ENCODE assay signal across 8 cellular contexts in genomic region chr10:119268871-119269506, GRCh38.
DNase-seq lines count a peak whose midpoint lies in the region; ATAC-seq and TF ChIP-seq lines count a peak whose summit lies in the region.

No MANE protein-coding gene starts in this region.

- H3K4me3 Mint-ChIP-seq in endothelial cell (ENCODE audit: unreplicated experiment) = no peak overlapping the region

- peaks cover 30% of the 10 kb centered on the region for H3K27me3 Mint-ChIP-seq in endothelial cell (ENCODE audit: unreplicated experiment)

- peaks cover 31% of the 10 kb centered on the region for H3K36me3 Mint-ChIP-seq in endothelial cell (ENCODE audit: low read depth, unreplicated experiment)

- no peaks in the 10 kb centered on the region for H3K9me3 Mint-ChIP-seq in endothelial cell (ENCODE audit: unreplicated experiment)

- peak; percentile 56 for DNase-seq in activated CD4-positive, alpha-beta T cell treated with anti-CD3 and anti-CD28 coated beads for 48 hours
- DNase-seq in endothelial cell (ENCODE audit: low spot score) (peak; percentile 36), RKO (ENCODE audit: low spot score) (no peak), epidermal melanocyte (ENCODE audit: insufficient read length, low spot score) (no peak), NCI-H446 treated with DMSO at 0.1 percent for 48 hours (lab: John Stamatoyannopoulos, UW) (no peak)
- DNase-seq in stimulated activated CD8-positive, alpha-beta memory T cell treated with anti-CD3 and anti-CD28 coated beads, Interleukin-15, amount 100 ng/mL, for 1 hour (ENCODE audit: low read depth) = peak; percentile 43

- no peak for TF ChIP-seq CTCF in endothelial cell (IDR thresholded peaks at IDR 0.05; ENCODE audit: unreplicated experiment)

- peaks cover 85% of the 10 kb centered on the region for H3K4me1 Mint-ChIP-seq in endothelial cell (ENCODE audit: unreplicated experiment)

- peak overlapping the region; percentile 96 for H3K27ac Mint-ChIP-seq in endothelial cell (ENCODE audit: unreplicated experiment)

- ATAC-seq in GM18508 (IDR thresholded peaks at IDR 0.05; ENCODE audit: insufficient read depth, unreplicated experiment) (peak; percentile 48), HG02884 (IDR thresholded peaks at IDR 0.05; ENCODE audit: unreplicated experiment) (peak; percentile 76)

Comparison
In these comparisons a context has a peak if more than half of its experiments do, and no peak if none do; other contexts are left out.
1. DNase-seq: peak in activated CD4-positive, alpha-beta T cell treated with anti-CD3 and anti-CD28 coated beads for 48 hours (single experiment), endothelial cell (single experiment) and stimulated activated CD8-positive, alpha-beta memory T cell treated with anti-CD3 and anti-CD28 coated beads, Interleukin-15, amount 100 ng/mL, for 1 hour (single experiment); none in RKO (single experiment), epidermal melanocyte (single experiment) and NCI-H446 treated with DMSO at 0.1 percent for 48 hours (single experiment).